26 cellular contexts compared by ENCODE assay signal in genomic region chr2:120953843-120954584, GRCh38.
DNase-seq lines count a peak whose midpoint lies in the region; FAIRE-seq and TF ChIP-seq lines count a peak whose summit lies in the region.
"Had no signal": no experiment of that assay in that cellular context is flagged by ENCODE, and none has a peak within 500 bp of the region (broad histone marks: within the 10 kb centered on the region; RNA-seq: fewer than 3 reads in every experiment).

No MANE protein-coding gene starts in this region.

- H3K23ac ChIP-seq in H1 (ENCODE audit: insufficient read length): no peak overlapping the region

- H3K4me1 ChIP-seq in BLaER1: peaks cover 36% of the 10 kb centered on the region
- no peaks in the 10 kb centered on the region for H3K4me1 ChIP-seq in HEK293 (ENCODE audit: control insufficient read depth, insufficient read depth, low read length)
- H3K4me1 ChIP-seq in H1 (replicated peaks in 1 of 4; ENCODE audit: control insufficient read depth in 3 of 4, insufficient read depth in 4 of 4, low read length in 3 of 4): no peaks in the 10 kb centered on the region; a peak in 1 of 7 replicates

- no peak overlapping the region for H2BK20ac ChIP-seq in H1 (ENCODE audit: low read length)

- peaks cover 7% of the 10 kb centered on the region for H3K79me1 ChIP-seq in H1 (ENCODE audit: low read depth, low read length)

- no peak overlapping the region for H2AFZ ChIP-seq in H1 (ENCODE audit: low read length)

- H3K27ac ChIP-seq in BLaER1: no peak overlapping the region
- no peak overlapping the region for H3K27ac ChIP-seq in HEK293 (ENCODE audit: extremely low read depth, low read depth, low read length)
- H3K27ac ChIP-seq in H1 (ENCODE audit: low read depth, low read length): no peak overlapping the region
- H3K27ac ChIP-seq: KMS-11, SJCRH30 had no signal

- FAIRE-seq in H1 (lab: Jason Lieb, UNC): no peak

- CTCF ChIA-PET in HEK293 (lab: Yijun Ruan, JAX) (interaction anchor here (1.1 kb wide), 1 partner anchor 218 kb away, joined by 4 read pairs; the partner anchor contains the start of gene GLI2), H1 (lab: Charles Lee; ENCODE audit: partially characterized antibody) (interaction anchor here (0.6 to 2.4 kb wide), 20 partner anchors 8 to 1723 kb away, joined by 3 to 7 read pairs (median 4); no protein-coding TSS in a partner anchor)

- no peak overlapping the region for H3K4ac ChIP-seq in H1 (replicated peaks; ENCODE audit: insufficient read length, low read depth, low read length)

- H4K91ac ChIP-seq in H1 (replicated peaks; ENCODE audit: insufficient read length, low read length): no peak overlapping the region

- H3K14ac ChIP-seq in H1 (ENCODE audit: insufficient read length): no peak overlapping the region

- H3K36me3 ChIP-seq in BLaER1 (no peaks in the 10 kb centered on the region), HEK293 (ENCODE audit: control insufficient read depth in 2 of 2, insufficient read depth in 1 of 2, low read length in 2 of 2) (peaks cover 0 to 10% of the 10 kb centered on the region in 2 experiments; a peak in 1 of 3 replicates), H1 (ENCODE audit: control insufficient read depth in 2 of 4, insufficient read depth in 4 of 4, low read length in 3 of 4) (peaks cover 0 to 3% (median 0%) of the 10 kb centered on the region in 4 experiments; a peak in 2 of 8 replicates)
- H3K36me3 ChIP-seq: SJCRH30 had no signal

- no peak for TF ChIP-seq EP300 in H1 (IDR thresholded peaks at IDR 0.05; ENCODE audit: borderline replicate concordance in 1 of 2, low read depth in 2 of 2, low read length in 2 of 2)

- H3K4me1 Mint-ChIP-seq in osteocyte (ENCODE audit: unreplicated experiment) (peaks cover 32% of the 10 kb centered on the region), endothelial cell (ENCODE audit: unreplicated experiment) (peaks cover 4% of the 10 kb centered on the region)
- H3K4me1 Mint-ChIP-seq: CD14-positive monocyte; CD8-positive, alpha-beta memory T cell; T-cell had no signal

- H3K9me3 ChIP-seq in BLaER1: no peaks in the 10 kb centered on the region
- H3K9me3 ChIP-seq in HEK293 (ENCODE audit: control insufficient read depth, insufficient read depth, low read depth, low read length): no peaks in the 10 kb centered on the region
- H3K9me3 ChIP-seq in H1 (ENCODE audit: insufficient read depth in 2 of 2, low read depth in 1 of 2, low read length in 1 of 2): no peaks in the 10 kb centered on the region
- H3K9me3 ChIP-seq: SJCRH30 had no signal

- H3K18ac ChIP-seq in H1 (ENCODE audit: extremely low read depth, low read length): no peak overlapping the region

- DNase-seq in H1 (ENCODE audit: low read depth in 1 of 2, low spot score in 2 of 2) (no peak), osteocyte (ENCODE audit: extremely low spot score, unreplicated experiment) (no peak), endothelial cell (ENCODE audit: low spot score) (no peak), GOT3 (lab: John Stamatoyannopoulos, UW) (no peak), cerebellum (ENCODE audit: low spot score) (no peak)
- DNase-seq: Calu3; CD8-positive, alpha-beta memory T cell; DMS153; HCEC 1CT; NCI-H1092; NCI-H1436; NCI-H187; NCI-H2081 treated with DMSO at 0.1 percent for 48 hours; NCI-H2171; NCI-H226; NCI-H510A; NCI-H69; NK-92 treated with Interleukin-12 subunit alpha and Interleukin-12 subunit beta, amount 100 ng/mL, for 24 hours; PC-3; SJCRH30; T-cell had no signal

- H3K27me3 ChIP-seq in BLaER1 (no peaks in the 10 kb centered on the region), H1 (replicated peaks in 1 of 4; ENCODE audit: control insufficient read depth in 3 of 4, extremely low read depth in 1 of 4, insufficient read depth in 3 of 4, low read length in 3 of 4) (no peaks in the 10 kb centered on the region)
- H3K27me3 ChIP-seq: SJCRH30 had no signal

- no peak for TF ChIP-seq POLR2A in H1 (IDR thresholded peaks at IDR 0.05; ENCODE audit: control extremely low read depth in 1 of 2, low read depth in 2 of 2, low read length in 2 of 2)

- H4K8ac ChIP-seq in H1 (ENCODE audit: extremely low read depth, insufficient read depth, low read length): no peak overlapping the region; the same call in 1 of the 2 replicates

- H4K20me1 ChIP-seq in BLaER1 (no peaks in the 10 kb centered on the region), H1 (replicated peaks in 1 of 2; ENCODE audit: control insufficient read depth in 1 of 2, insufficient read depth in 2 of 2, low read length in 2 of 2) (peaks cover 4 to 25% of the 10 kb centered on the region in 2 experiments)

- peaks cover 13% of the 10 kb centered on the region for H3K36me3 Mint-ChIP-seq in osteocyte (ENCODE audit: unreplicated experiment)
- H3K36me3 Mint-ChIP-seq in endothelial cell (ENCODE audit: low read depth, unreplicated experiment): peaks cover 4% of the 10 kb centered on the region
- H3K36me3 Mint-ChIP-seq: CD14-positive monocyte; CD8-positive, alpha-beta memory T cell; IgD-negative memory B cell; T-cell had no signal

- no peaks in the 10 kb centered on the region for H3K23me2 ChIP-seq in H1 (ENCODE audit: low read depth, low read length)

- H3K4me3 Mint-ChIP-seq in osteocyte (ENCODE audit: unreplicated experiment): no peak overlapping the region
- H3K4me3 Mint-ChIP-seq in endothelial cell (ENCODE audit: unreplicated experiment): no peak overlapping the region
- H3K4me3 Mint-ChIP-seq: CD14-positive monocyte; CD8-positive, alpha-beta memory T cell; IgD-negative memory B cell; T-cell had no signal

- POLR2A ChIA-PET in HEK293 (lab: Yijun Ruan, JAX): no interaction called here
- POLR2A ChIA-PET in H1 (lab: Charles Lee; ENCODE audit: partially characterized antibody): interaction anchor here (0.8 to 1.1 kb wide), 2 partner anchors 8 to 21 kb away, joined by 3 to 4 read pairs; no protein-coding TSS in a partner anchor

- H4K5ac ChIP-seq in H1 (ENCODE audit: insufficient read length, low read depth, low read length): no peak overlapping the region

- H3K9ac ChIP-seq in BLaER1: no peak overlapping the region
- H3K9ac ChIP-seq in H1 (replicated peaks in 1 of 4; ENCODE audit: extremely low read depth in 1 of 4, low read depth in 3 of 4, low read length in 3 of 4): no peak overlapping the region
- H3K9ac ChIP-seq: KMS-11 had no signal

- H2BK12ac ChIP-seq in H1 (ENCODE audit: low read depth, low read length): no peak overlapping the region

- H3K27me3 Mint-ChIP-seq in osteocyte (ENCODE audit: unreplicated experiment) (no peaks in the 10 kb centered on the region), endothelial cell (ENCODE audit: unreplicated experiment) (peaks cover 21% of the 10 kb centered on the region)
- H3K27me3 Mint-ChIP-seq: CD8-positive, alpha-beta memory T cell; T-cell had no signal

- no peak overlapping the region for H2AK5ac ChIP-seq in H1 (ENCODE audit: low read depth, low read length)

- no peak for TF ChIP-seq RAD21 in H1 (IDR thresholded peaks at IDR 0.05 in 1 of 2, conservative IDR thresholded peaks at IDR 0.05 in 1 of 2; ENCODE audit: low read depth in 2 of 2, low read length in 2 of 2)

- H3K27ac Mint-ChIP-seq in osteocyte (ENCODE audit: unreplicated experiment): peak overlapping the region; percentile 50
- H3K27ac Mint-ChIP-seq in endothelial cell (ENCODE audit: unreplicated experiment): no peak overlapping the region
- H3K27ac Mint-ChIP-seq: CD14-positive monocyte; CD8-positive, alpha-beta memory T cell; IgD-negative memory B cell; T-cell had no signal

- H3K4me3 ChIP-seq in BLaER1 (no peak overlapping the region), HEK293 (ENCODE audit: low read depth, low read length) (no peak overlapping the region), H1 (ENCODE audit: extremely low read depth in 1 of 4, insufficient read depth in 2 of 4, low read depth in 3 of 4, low read length in 4 of 4) (no peak overlapping the region)
- H3K4me3 ChIP-seq: SJCRH30 had no signal

- 88% methylated on average over 16 of the region's 16 CpGs; no CpG with 5 or more reads in 1 of the 2 experiments for WGBS in H1 (ENCODE audit: extremely low coverage in 1 of 2, insufficient coverage in 1 of 2, insufficient read length in 1 of 2, insufficient replicate concordance in 2 of 2, low coverage in 1 of 2, low lambda C conversion rate in 2 of 2, missing lambda C conversion rate in 1 of 2), 2 experiments

- 0 out of 2 replicates have a peak overlapping the region, but pooled peaks have one; percentile 30 for H2BK5ac ChIP-seq in H1 (ENCODE audit: low read depth, low read length)

- TF ChIP-seq CTCF in HEK293 (tag by site-specific recombination; IDR thresholded peaks at IDR 0.05) (no peak), H1 (IDR thresholded peaks at IDR 0.05; ENCODE audit: control extremely low read depth in 1 of 3, insufficient read depth in 1 of 3, low read depth in 1 of 3, low read length in 3 of 3) (no peak), osteocyte (IDR thresholded peaks at IDR 0.05) (no peak), endothelial cell (IDR thresholded peaks at IDR 0.05; ENCODE audit: unreplicated experiment) (no peak)

- H2BK120ac ChIP-seq in H1 (replicated peaks; ENCODE audit: low read depth, low read length): no peak overlapping the region

- H3K4me2 ChIP-seq in BLaER1 (peak overlapping the region; percentile 49; the same call in 1 of the 2 replicates), H1 (ENCODE audit: insufficient read depth in 1 of 2, low read depth in 2 of 2, low read length in 2 of 2) (no peak overlapping the region)
- H3K4me2 ChIP-seq: KMS-11 had no signal

- H3K9me3 Mint-ChIP-seq in osteocyte (ENCODE audit: unreplicated experiment) (no peaks in the 10 kb centered on the region), endothelial cell (ENCODE audit: unreplicated experiment) (no peaks in the 10 kb centered on the region)
- H3K9me3 Mint-ChIP-seq: CD8-positive, alpha-beta memory T cell; T-cell had no signal

- H3K79me2 ChIP-seq in H1 (ENCODE audit: control insufficient read depth in 1 of 2, insufficient read depth in 2 of 2, low read length in 2 of 2): no peaks in the 10 kb centered on the region

- no peak overlapping the region for H3K56ac ChIP-seq in H1 (replicated peaks; ENCODE audit: insufficient read length, low read depth, low read length)

- no peak overlapping the region for H2BK15ac ChIP-seq in H1 (ENCODE audit: low read length)

TF ChIP-seq in HEK293, 187 proteins besides CTCF, POLR2A, EP300 and RAD21:
- peak; percentile 44; the same call in 1 of the 2 replicates for TF ChIP-seq EGR2 (tag by site-specific recombination; IDR thresholded peaks at IDR 0.05; ENCODE audit: low read depth)
- TF ChIP-seq ZFHX2 (tag by site-specific recombination; conservative IDR thresholded peaks at IDR 0.05): peak; percentile 58; the same call in 1 of the 2 replicates
- TF ChIP-seq KLF7 (tag by site-specific recombination; IDR thresholded peaks at IDR 0.05; ENCODE audit: borderline replicate concordance): no peak
- no peak for TF ChIP-seq ZNF10 (tag by site-specific recombination; IDR thresholded peaks at IDR 0.05)

TF ChIP-seq in H1, 55 proteins besides CTCF, POLR2A, EP300 and RAD21 (continues in another document):
- TF ChIP-seq CHD2 (IDR thresholded peaks at IDR 0.05; ENCODE audit: low read length) (no peak), ASH2L (IDR thresholded peaks at IDR 0.05; ENCODE audit: low read length) (no peak), SP4 (IDR thresholded peaks at IDR 0.05; ENCODE audit: low read length) (no peak), JUN (IDR thresholded peaks at IDR 0.05; ENCODE audit: low read depth, low read length) (no peak), GABPA (IDR thresholded peaks at IDR 0.05; ENCODE audit: borderline replicate concordance, insufficient read depth, low read length) (no peak), RXRA (IDR thresholded peaks at IDR 0.05; ENCODE audit: insufficient read depth, low read depth, low read length) (no peak)
